Comparison of ENCODE assay signal across 1 cellular context in genomic region chr11:11813288-11813962, GRCh38.
TF ChIP-seq lines count a peak whose summit lies in the region.

No MANE protein-coding gene starts in this region.

TF ChIP-seq in HepG2, 621 proteins besides CTCF, POLR2A, EP300 and RAD21 (continued from another document and continues in another):
- TF ChIP-seq SNAPC4 (CRISPR knock-in tag; IDR thresholded peaks at IDR 0.05) (no peak), ZNF740 (CRISPR knock-in tag; IDR thresholded peaks at IDR 0.05) (no peak), CERS6 (CRISPR knock-in tag; IDR thresholded peaks at IDR 0.05) (no peak), DR1 (CRISPR knock-in tag; IDR thresholded peaks at IDR 0.05) (no peak), ZNF598 (CRISPR knock-in tag; IDR thresholded peaks at IDR 0.05; ENCODE audit: borderline replicate concordance) (no peak), GTF3A (CRISPR knock-in tag; conservative IDR thresholded peaks at IDR 0.05) (no peak), SAP130 (CRISPR knock-in tag; IDR thresholded peaks at IDR 0.05; ENCODE audit: low read depth) (peak; percentile 75), ZKSCAN5 (CRISPR knock-in tag; IDR thresholded peaks at IDR 0.05) (no peak), ZC3H4 (CRISPR knock-in tag; IDR thresholded peaks at IDR 0.05; ENCODE audit: borderline replicate concordance) (no peak), ZSCAN20 (CRISPR knock-in tag; IDR thresholded peaks at IDR 0.05; ENCODE audit: borderline replicate concordance) (no peak), SRSF9 (IDR thresholded peaks at IDR 0.05; ENCODE audit: borderline replicate concordance, insufficient read depth, low read depth, low read length, poor library complexity, severe bottlenecking) (no peak), MED8 (CRISPR knock-in tag; IDR thresholded peaks at IDR 0.05; ENCODE audit: insufficient replicate concordance) (no peak), ZNF484 (CRISPR knock-in tag; IDR thresholded peaks at IDR 0.05; ENCODE audit: borderline replicate concordance, low read depth) (no peak), BRD4 (CRISPR knock-in tag; IDR thresholded peaks at IDR 0.05) (no peak), ZSCAN9 (CRISPR knock-in tag; IDR thresholded peaks at IDR 0.05; ENCODE audit: borderline replicate concordance) (no peak), SOX6 (IDR thresholded peaks at IDR 0.05) (no peak), SOX6 (CRISPR knock-in tag; IDR thresholded peaks at IDR 0.05) (peak; percentile 79), ZNF644 (CRISPR knock-in tag; IDR thresholded peaks at IDR 0.05; ENCODE audit: low read depth) (peak; percentile 99), SNAPC2 (CRISPR knock-in tag; IDR thresholded peaks at IDR 0.05) (no peak), ZNF235 (CRISPR knock-in tag; IDR thresholded peaks at IDR 0.05; ENCODE audit: borderline replicate concordance) (no peak), ZNF205 (CRISPR knock-in tag; IDR thresholded peaks at IDR 0.05) (peak; percentile 70; the same call in 1 of the 2 replicates), PRDM10 (CRISPR knock-in tag; IDR thresholded peaks at IDR 0.05; ENCODE audit: low read depth) (no peak), KAT7 (CRISPR knock-in tag; IDR thresholded peaks at IDR 0.05; ENCODE audit: borderline replicate concordance) (no peak), ZNF781 (CRISPR knock-in tag; IDR thresholded peaks at IDR 0.05; ENCODE audit: borderline replicate concordance, not compliant biosample characterization) (no peak), HES4 (CRISPR knock-in tag; IDR thresholded peaks at IDR 0.05; ENCODE audit: borderline replicate concordance) (no peak), GATA4 (IDR thresholded peaks at IDR 0.05; ENCODE audit: borderline replicate concordance, low read depth) (no peak), ZNF318 (CRISPR knock-in tag; IDR thresholded peaks at IDR 0.05) (no peak), ASH2L (IDR thresholded peaks at IDR 0.05; ENCODE audit: insufficient read length, low read depth, low read length) (peak; percentile 71), HBP1 (CRISPR knock-in tag; IDR thresholded peaks at IDR 0.05; ENCODE audit: low read depth) (no peak), ZNF724P (CRISPR knock-in tag; IDR thresholded peaks at IDR 0.05; ENCODE audit: borderline replicate concordance) (0 out of 2 replicates have a peak, but pooled peaks have one; percentile 31), ZBTB26 (CRISPR knock-in tag; IDR thresholded peaks at IDR 0.05; ENCODE audit: borderline replicate concordance) (no peak), ZFYVE20 (CRISPR knock-in tag; IDR thresholded peaks at IDR 0.05; ENCODE audit: borderline replicate concordance, low read depth) (no peak), ZNF883 (CRISPR knock-in tag; IDR thresholded peaks at IDR 0.05; ENCODE audit: not compliant biosample characterization) (no peak), IRF1 (CRISPR knock-in tag; IDR thresholded peaks at IDR 0.05; ENCODE audit: low read depth) (no peak), PPARG (CRISPR knock-in tag; conservative IDR thresholded peaks at IDR 0.05) (0 out of 2 replicates have a peak, but pooled peaks have one; percentile 13), ZNF776 (CRISPR knock-in tag; IDR thresholded peaks at IDR 0.05) (no peak), ZNF350 (CRISPR knock-in tag; IDR thresholded peaks at IDR 0.05; ENCODE audit: borderline replicate concordance, low read depth) (no peak), ZNF546 (CRISPR knock-in tag; conservative IDR thresholded peaks at IDR 0.05) (no peak), ZNF326 (CRISPR knock-in tag; IDR thresholded peaks at IDR 0.05; ENCODE audit: borderline replicate concordance) (no peak), YY1 (IDR thresholded peaks at IDR 0.05; ENCODE audit: insufficient read depth, insufficient replicate concordance, low read depth, low read length) (no peak)
